In the genomic region with DNA sequence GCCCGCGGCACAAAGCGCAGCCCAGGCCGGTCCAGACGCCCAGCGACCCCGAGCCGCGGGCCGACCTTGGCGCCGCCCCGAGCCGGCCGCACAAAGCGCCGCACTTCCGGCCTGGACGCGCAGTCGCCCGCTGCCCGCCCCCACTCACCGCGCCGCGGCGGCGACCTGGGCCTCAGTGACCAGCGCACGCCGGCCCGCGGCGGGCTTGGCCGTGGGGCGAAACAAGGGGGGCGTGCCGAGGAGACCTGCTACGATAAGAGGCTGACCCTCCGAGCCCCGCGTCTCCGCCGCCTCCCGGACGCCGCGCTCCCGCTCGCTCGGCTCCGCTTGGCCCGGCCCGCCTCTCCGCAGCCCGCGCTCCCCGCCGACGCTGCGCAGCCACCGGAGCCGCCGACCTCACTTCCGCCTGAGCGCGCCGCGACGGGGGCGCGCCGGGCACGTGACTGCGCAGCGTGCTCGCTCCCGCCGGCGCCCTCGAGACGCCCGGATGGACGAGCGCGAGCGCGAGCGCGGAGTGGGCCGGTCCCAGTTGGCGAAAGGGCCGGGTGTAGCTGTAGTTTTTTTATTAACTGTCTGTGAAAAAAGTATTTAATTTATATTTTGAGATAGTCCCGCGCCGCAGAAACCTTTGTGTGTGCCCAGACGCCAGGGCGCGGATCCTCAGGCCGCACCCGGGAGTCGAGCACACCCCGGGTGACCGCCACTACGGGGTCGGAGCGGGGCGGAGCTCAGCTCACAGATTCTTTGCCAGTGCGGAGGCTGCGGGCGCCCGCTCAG, we compare ENCODE assay signal across 8 cellular contexts. TPM values are rescaled to one million over a fixed set of nuclear protein-coding genes. Genes with fewer than 3 reads are reported as not detected.
A peak's percentile ranks its signal among the peaks of the same experiment; 100 is the strongest.
DNase-seq lines count a peak whose midpoint lies in the region; ATAC-seq and TF ChIP-seq lines count a peak whose summit lies in the region.

A gene with protein sequence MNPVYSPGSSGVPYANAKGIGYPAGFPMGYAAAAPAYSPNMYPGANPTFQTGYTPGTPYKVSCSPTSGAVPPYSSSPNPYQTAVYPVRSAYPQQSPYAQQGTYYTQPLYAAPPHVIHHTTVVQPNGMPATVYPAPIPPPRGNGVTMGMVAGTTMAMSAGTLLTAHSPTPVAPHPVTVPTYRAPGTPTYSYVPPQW (minus strand): TSS at position 395 of the 777 bp plus-strand sequence. CDS start 10,814 bp downstream, outside the sequence.

- ATAC-seq in GM19023 (IDR thresholded peaks at IDR 0.05; ENCODE audit: unreplicated experiment) (peak; percentile 79), HG03196 (IDR thresholded peaks at IDR 0.05; ENCODE audit: unreplicated experiment) (peak; percentile 81)

- no peak for TF ChIP-seq CTCF in AG09319 (IDR thresholded peaks at IDR 0.05; ENCODE audit: low read depth, low read length)

- DNase-seq in AG09319 (ENCODE audit: extremely low read depth, low read depth) (peak; percentile 66), NCI-H345 treated with DMSO at 0.1 percent for 48 hours (lab: John Stamatoyannopoulos, UW; ENCODE audit: unreplicated experiment) (peak; percentile 86), cerebellum (ENCODE audit: low spot score) (peak; percentile 92), kidney glomerular epithelial cell (lab: John Stamatoyannopoulos, UW) (peak; percentile 85)
- DNase-seq in activated CD4-positive, alpha-beta T cell treated with anti-CD3 and anti-CD28 coated beads for 24 hours (ENCODE audit: low read depth in 2 of 2), result peak; percentile 77 to 80
- peak; percentile 62 to 76 for DNase-seq in stimulated activated CD4-positive, alpha-beta T cell treated with anti-CD3 and anti-CD28 coated beads, Interleukin-1b, Interleukin-23, amount 100 ng/mL, for 1 hour (ENCODE audit: low read depth in 2 of 2)

RNA-seq across cellular contexts. Expression of the gene that starts here (rescaled TPM):
- total RNA-seq in cerebellum, result 105 TPM

Comparison
In these comparisons a context has a peak if more than half of its experiments do, and no peak if none do; other contexts are left out.
1. Peak in every context shown above with its lines: DNase-seq and ATAC-seq.